16 cellular contexts compared by ENCODE assay signal in genomic region chr10:71225291-71226058, GRCh38.
DNase-seq lines count a peak whose midpoint lies in the region.
"Had no signal": no experiment of that assay in that cellular context is flagged by ENCODE, and none has a peak within 500 bp of the region (broad histone marks: within the 10 kb centered on the region; RNA-seq: fewer than 3 reads in every experiment).

No MANE protein-coding gene starts in this region.

- H3K36me3 ChIP-seq in effector memory CD4-positive, alpha-beta T cell (ENCODE audit: control insufficient read depth, insufficient read depth, low read length): no peaks in the 10 kb centered on the region
- H3K36me3 ChIP-seq: esophagus muscularis mucosa, WERI-Rb-1 had no signal

- no peaks in the 10 kb centered on the region for H3K4me1 ChIP-seq in effector memory CD4-positive, alpha-beta T cell (ENCODE audit: control insufficient read depth, insufficient read depth, low read length, poor library complexity, severe bottlenecking)

- intact Hi-C loops in head of caudate nucleus (cut with DNase I) (no loop called here), posterior cingulate gyrus (cut with DNase I) (no loop called here)

- no peaks in the 10 kb centered on the region for H3K9me3 ChIP-seq in effector memory CD4-positive, alpha-beta T cell (ENCODE audit: control insufficient read depth, low read length)
- H3K9me3 ChIP-seq: esophagus muscularis mucosa had no signal

- peak in 9 of 14 donors; percentile 35 to 86 (median 48) for DNase-seq in C1 segment of cervical spinal cord (lab: John Stamatoyannopoulos, UW)
- peak; percentile 48 for DNase-seq in NCI-H446 treated with DMSO at 0.1 percent for 48 hours (lab: John Stamatoyannopoulos, UW)
- DNase-seq in head of caudate nucleus: peak in 39 of 42 donors; percentile 50 to 92 (median 73)
- DNase-seq in posterior cingulate gyrus: peak; percentile 69 to 97 (median 81)
- no peak for DNase-seq in activated CD4-positive, alpha-beta T cell treated with anti-CD3 and anti-CD28 coated beads for 4 hours
- DNase-seq in effector memory CD4-positive, alpha-beta T cell: no peak
- DNase-seq in DMS153 (lab: John Stamatoyannopoulos, UW): no peak
- no peak for DNase-seq in NCI-H146 treated with DMSO at 0.1 percent for 48 hours (lab: John Stamatoyannopoulos, UW; ENCODE audit: unreplicated experiment)
- DNase-seq: activated T-cell treated with anti-CD3 and anti-CD28 coated beads, Interleukin-2, amount 50 U/mL, for 72 hours; CD4-positive, alpha-beta T cell; NCI-H1436 treated with DMSO at 0.1 percent for 48 hours; stimulated activated naive CD4-positive, alpha-beta T cell treated with Interleukin-2 at 50 U/mL for 16 hours; WERI-Rb-1 had no signal

- no peaks in the 10 kb centered on the region for H3K27me3 ChIP-seq in effector memory CD4-positive, alpha-beta T cell (replicated peaks; ENCODE audit: control insufficient read depth, insufficient read depth, low read length, poor library complexity, severe bottlenecking)
- H3K27me3 ChIP-seq: esophagus muscularis mucosa had no signal

- no peak overlapping the region for H3K27ac ChIP-seq in effector memory CD4-positive, alpha-beta T cell (ENCODE audit: insufficient read depth, low read length, poor library complexity, severe bottlenecking)
- H3K27ac ChIP-seq: esophagus muscularis mucosa, WERI-Rb-1 had no signal

- H3K4me3 ChIP-seq in effector memory CD4-positive, alpha-beta T cell (ENCODE audit: insufficient read depth, low read depth, low read length, poor library complexity, severe bottlenecking): no peak overlapping the region
- H3K4me3 ChIP-seq: esophagus muscularis mucosa, GM23338, lung had no signal

Comparison
In these comparisons a context has a peak if more than half of its experiments do, and no peak if none do; other contexts are left out.
1. DNase-seq: peak in C1 segment of cervical spinal cord (9 of 14), NCI-H446 treated with DMSO at 0.1 percent for 48 hours (single experiment), head of caudate nucleus (39 of 42) and posterior cingulate gyrus (10 of 10); none in activated CD4-positive, alpha-beta T cell treated with anti-CD3 and anti-CD28 coated beads for 4 hours (0 of 2), effector memory CD4-positive, alpha-beta T cell (0 of 3), DMS153 (single experiment) and NCI-H146 treated with DMSO at 0.1 percent for 48 hours (single experiment).